Comparison of ENCODE assay signal across 1 cellular context in genomic region chr1:2208309-2209239, GRCh38.
TF ChIP-seq lines count a peak whose summit lies in the region.

No MANE protein-coding gene starts in this region.

TF ChIP-seq in GM23338, 12 proteins besides CTCF, POLR2A, EP300 and RAD21 (continued from another document):
- no peak for TF ChIP-seq ZNF462 (CRISPR knock-in tag; IDR thresholded peaks at IDR 0.05)
- TF ChIP-seq JUNB (IDR thresholded peaks at IDR 0.05; ENCODE audit: unreplicated experiment), result no peak
- TF ChIP-seq ETS1 (IDR thresholded peaks at IDR 0.05), result no peak
- TF ChIP-seq EZH2 (IDR thresholded peaks at IDR 0.05; ENCODE audit: low read depth, unreplicated experiment), result no peak
- TF ChIP-seq CREB1 (CRISPR knock-in tag; IDR thresholded peaks at IDR 0.05; ENCODE audit: low read depth), result no peak
- no peak for TF ChIP-seq STAT1 (IDR thresholded peaks at IDR 0.05; ENCODE audit: unreplicated experiment)
- TF ChIP-seq ZNF114 (CRISPR knock-in tag; IDR thresholded peaks at IDR 0.05), result no peak
- no peak for TF ChIP-seq REST (IDR thresholded peaks at IDR 0.05; ENCODE audit: unreplicated experiment)
- TF ChIP-seq EZH2phosphoT487 (IDR thresholded peaks at IDR 0.05; ENCODE audit: unreplicated experiment), result no peak
- no peak for TF ChIP-seq NANOG (IDR thresholded peaks at IDR 0.05; ENCODE audit: borderline replicate concordance)
- no peak for TF ChIP-seq ZNF331 (CRISPR knock-in tag; IDR thresholded peaks at IDR 0.05; ENCODE audit: low read depth)
TF ChIP-seq in GM23338: peak in this region for 0.
